10 cellular contexts compared by ENCODE assay signal in genomic region chr5:123460296-123460729, GRCh38. TPM values are rescaled to one million over a fixed set of nuclear protein-coding genes. Genes with fewer than 3 reads are reported as not detected.
DNase-seq lines count a peak whose midpoint lies in the region; ATAC-seq, FAIRE-seq and TF ChIP-seq lines count a peak whose summit lies in the region.
"Had no signal": no experiment of that assay in that cellular context is flagged by ENCODE, and none has a peak within 500 bp of the region (broad histone marks: within the 10 kb centered on the region; RNA-seq: fewer than 3 reads in every experiment).

No MANE protein-coding gene starts in this region.

- H3K4me1 Mint-ChIP-seq in astrocyte (ENCODE audit: low read depth, unreplicated experiment) = no peaks in the 10 kb centered on the region
- H3K4me1 Mint-ChIP-seq in progenitor cell of endocrine pancreas (ENCODE audit: low read depth) = peaks cover 8% of the 10 kb centered on the region

- H3K27me3 ChIP-seq in astrocyte (ENCODE audit: insufficient read depth, low read length) (no peaks in the 10 kb centered on the region), mucosa of rectum (ENCODE audit: control insufficient read depth in 2 of 2, insufficient read depth in 2 of 2, low read length in 2 of 2) (no peaks in the 10 kb centered on the region)

- ATAC-seq in GM18511 (IDR thresholded peaks at IDR 0.05; ENCODE audit: unreplicated experiment) = peak; percentile 51
- ATAC-seq: psoas muscle had no signal

- H3K4me2 ChIP-seq in astrocyte (ENCODE audit: low read length) = no peak overlapping the region

- H3K36me3 ChIP-seq in astrocyte (ENCODE audit: insufficient read depth, low read length) (no peaks in the 10 kb centered on the region), mucosa of rectum (ENCODE audit: control insufficient read depth in 2 of 2, insufficient read depth in 2 of 2, low read length in 2 of 2) (no peaks in the 10 kb centered on the region)

- H3K4me1 ChIP-seq in astrocyte (ENCODE audit: insufficient read depth, low read length) (no peaks in the 10 kb centered on the region), mucosa of rectum (ENCODE audit: control insufficient read depth in 2 of 2, insufficient read depth in 2 of 2, low read length in 2 of 2) (peaks cover 2 to 23% of the 10 kb centered on the region in 2 donors)
- H3K4me1 ChIP-seq: psoas muscle had no signal

- no peaks in the 10 kb centered on the region for H3K79me2 ChIP-seq in astrocyte (ENCODE audit: insufficient read depth, low read length)

- H3K9ac ChIP-seq in astrocyte (ENCODE audit: low read length) (no peak overlapping the region), mucosa of rectum (ENCODE audit: low read depth in 1 of 2, low read length in 2 of 2) (peak overlapping the region in 1 of 2 donors; percentile 54)

- FAIRE-seq in astrocyte (lab: Jason Lieb, UNC) = no peak

- H3K9me3 ChIP-seq in astrocyte (ENCODE audit: insufficient read depth, low read depth, low read length) (no peaks in the 10 kb centered on the region), mucosa of rectum (ENCODE audit: control insufficient read depth in 2 of 2, low read length in 2 of 2) (no peaks in the 10 kb centered on the region)
- H3K9me3 ChIP-seq: psoas muscle had no signal

- TF ChIP-seq CTCF in astrocyte (IDR thresholded peaks at IDR 0.05; ENCODE audit: insufficient read depth, low read depth, low read length) = no peak
- TF ChIP-seq CTCF in GM20000 (IDR thresholded peaks at IDR 0.05; ENCODE audit: extremely low read depth, missing control alignments) = no peak
- TF ChIP-seq CTCF in progenitor cell of endocrine pancreas (IDR thresholded peaks at IDR 0.05; ENCODE audit: unreplicated experiment) = no peak

- no peak overlapping the region for H3K27ac ChIP-seq in astrocyte (ENCODE audit: low read depth, low read length)
- peak overlapping the region; percentile 70 to 89 for H3K27ac ChIP-seq in mucosa of rectum (ENCODE audit: low read depth in 2 of 2, low read length in 2 of 2)
- H3K27ac ChIP-seq in substantia nigra (ENCODE audit: low read depth, low read length, poor library complexity, severe bottlenecking) = no peak overlapping the region
- H3K27ac ChIP-seq: psoas muscle had no signal

- H3K36me3 Mint-ChIP-seq in astrocyte (ENCODE audit: low read depth, unreplicated experiment) (no peaks in the 10 kb centered on the region), progenitor cell of endocrine pancreas (ENCODE audit: insufficient read depth) (no peaks in the 10 kb centered on the region)

- H3K27me3 Mint-ChIP-seq in astrocyte (ENCODE audit: low read depth, unreplicated experiment) (no peaks in the 10 kb centered on the region), progenitor cell of endocrine pancreas (no peaks in the 10 kb centered on the region)

- H3K4me3 ChIP-seq in astrocyte (ENCODE audit: insufficient read depth, low read depth, low read length) = no peak overlapping the region
- peak overlapping the region in 1 of 2 donors; percentile 23 for H3K4me3 ChIP-seq in mucosa of rectum (ENCODE audit: low read length in 2 of 2)
- H3K4me3 ChIP-seq: psoas muscle had no signal

- H3K27ac Mint-ChIP-seq in astrocyte (ENCODE audit: unreplicated experiment) (no peak overlapping the region), progenitor cell of endocrine pancreas (no peak overlapping the region)

- H4K20me1 ChIP-seq in astrocyte (ENCODE audit: insufficient read depth, low read length) = no peaks in the 10 kb centered on the region

- H3K9me3 Mint-ChIP-seq in astrocyte (ENCODE audit: unreplicated experiment) (no peaks in the 10 kb centered on the region), progenitor cell of endocrine pancreas (ENCODE audit: low read depth) (peaks cover 4% of the 10 kb centered on the region)

- H3K4me3 Mint-ChIP-seq in astrocyte (ENCODE audit: unreplicated experiment) = no peak overlapping the region
- no peak overlapping the region for H3K4me3 Mint-ChIP-seq in progenitor cell of endocrine pancreas (ENCODE audit: low read depth)

- H2AFZ ChIP-seq in astrocyte (ENCODE audit: low read depth, low read length) = no peak overlapping the region

- peak; percentile 88 for DNase-seq in LoVo (ENCODE audit: low spot score)
- DNase-seq in astrocyte (ENCODE audit: low read depth) = peak; percentile 22
- DNase-seq in GM20000 (ENCODE audit: low spot score) = no peak
- no peak for DNase-seq in substantia nigra (lab: John Stamatoyannopoulos, UW)
- DNase-seq in hepatic stellate cell (ENCODE audit: low spot score) = no peak
- no peak for DNase-seq in progenitor cell of endocrine pancreas (ENCODE audit: low spot score, unreplicated experiment)
- DNase-seq: foreskin fibroblast, psoas muscle had no signal

RNA-seq across cellular contexts. Expression of gene CEP120, which starts 37.1 kb away (rescaled TPM):
- total RNA-seq in astrocyte (15.5 and 19.0 TPM in 2 replicates), progenitor cell of endocrine pancreas (21.8 and 23.4 TPM in 2 replicates)

RNA-seq across cellular contexts. Expression of gene CSNK1G3, which starts 51.7 kb away (rescaled TPM):
- total RNA-seq in astrocyte (54.9 and 59.4 TPM in 2 replicates), progenitor cell of endocrine pancreas (65.7 and 65.9 TPM in 2 replicates)

Comparison
In these comparisons a context has a peak if more than half of its experiments do, and no peak if none do; other contexts are left out.
1. DNase-seq: peak in LoVo (single experiment) and astrocyte (single experiment); none in GM20000 (single experiment), substantia nigra (0 of 49), hepatic stellate cell (single experiment) and progenitor cell of endocrine pancreas (single experiment).
2. H3K27ac ChIP-seq: peak in mucosa of rectum (2 of 2); none in astrocyte (single experiment) and substantia nigra (single experiment).